ENCODE assay signal across 31 cellular contexts in the genomic region with DNA sequence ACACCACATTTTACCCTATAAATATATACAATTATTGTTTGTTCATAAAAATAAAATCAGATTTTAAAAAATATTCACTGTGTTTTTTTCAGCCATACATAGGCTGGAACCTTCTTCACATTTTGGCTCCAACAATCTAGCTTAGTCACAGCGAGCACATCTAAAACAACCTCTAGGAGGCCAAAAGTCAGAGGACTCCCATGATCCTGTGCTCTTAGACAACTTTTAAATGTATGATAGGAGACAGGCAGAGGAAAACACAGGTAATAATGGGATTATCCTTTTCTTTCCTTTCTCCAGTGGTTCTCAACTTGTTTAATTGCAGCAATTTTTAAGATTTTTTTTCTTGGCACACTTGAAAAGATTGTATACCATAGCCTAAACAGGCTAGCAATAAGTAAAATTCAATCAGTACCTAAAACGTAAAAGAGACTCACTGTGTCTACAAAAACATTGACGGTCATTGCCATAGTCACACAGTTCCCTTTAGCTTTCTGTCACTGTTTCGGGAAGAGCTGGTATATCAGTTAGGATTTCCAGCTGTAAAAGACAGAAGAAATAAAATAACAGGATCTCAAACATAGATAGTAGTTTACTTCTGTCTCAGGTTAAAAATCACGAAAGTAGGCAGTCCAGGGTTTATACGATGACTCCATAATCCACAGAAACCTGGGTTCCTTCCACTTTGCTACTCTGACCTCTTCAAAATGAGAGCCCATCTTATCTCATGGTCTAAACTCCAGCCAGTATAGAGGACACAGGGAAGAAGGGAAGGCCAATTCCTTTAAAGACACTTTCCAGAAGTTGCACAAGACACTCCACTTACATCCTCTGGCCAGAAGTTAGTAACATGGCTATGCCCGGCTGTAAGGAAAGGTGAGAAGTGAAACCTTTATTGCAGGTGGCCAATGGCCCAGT. TPM values are rescaled to one million over a fixed set of nuclear protein-coding genes. Genes with fewer than 3 reads are reported as not detected.
"Had no signal": no experiment of that assay in that cellular context is flagged by ENCODE, and none has a peak within 500 bp of the region (broad histone marks: within the 10 kb centered on the region; RNA-seq: fewer than 3 reads in every experiment).

No MANE protein-coding gene starts in this region.

- H3K9me3 Mint-ChIP-seq: activated CD4-positive, alpha-beta memory T cell treated with anti-CD3 and anti-CD28 coated beads, Interleukin-2, amount 10 ng/mL, durations not matched to agents 7 days and 5 days; activated naive CD4-positive, alpha-beta T cell treated with anti-CD3 and anti-CD28 coated beads for 36 hours; activated T-helper 17 cell treated with anti-CD3 and anti-CD28 coated beads, Interleukin-2, amount 50 U/mL, for 72 hours; T-cell had no signal

- H3K27me3 Mint-ChIP-seq: activated CD4-positive, alpha-beta T cell treated with anti-CD3 and anti-CD28 coated beads for 36 hours; activated T-helper 17 cell treated with anti-CD3 and anti-CD28 coated beads, Interleukin-2, amount 50 U/mL, for 72 hours had no signal

- H3K27ac Mint-ChIP-seq: activated CD4-positive, alpha-beta memory T cell treated with anti-CD3 and anti-CD28 coated beads, Interleukin-2, amount 10 ng/mL, durations not matched to agents 7 days and 5 days; activated CD4-positive, alpha-beta T cell treated with anti-CD3 and anti-CD28 coated beads for 36 hours; activated naive CD4-positive, alpha-beta T cell treated with anti-CD3 and anti-CD28 coated beads for 36 hours; activated naive CD8-positive, alpha-beta T cell; activated T-helper 17 cell treated with anti-CD3 and anti-CD28 coated beads, Interleukin-2, amount 50 U/mL, for 72 hours; T-cell had no signal

- H3K36me3 Mint-ChIP-seq: activated naive CD8-positive, alpha-beta T cell had no signal

- H3K27ac ChIP-seq: brain microvascular endothelial cell, SK-N-MC, VCaP had no signal

- DNase-seq: activated CD4-positive, alpha-beta memory T cell treated with anti-CD3 and anti-CD28 coated beads, Interleukin-2, amount 10 ng/mL, durations not matched to agents 7 days and 5 days; activated CD4-positive, alpha-beta T cell treated with anti-CD3 and anti-CD28 coated beads for 36 hours; activated CD4-positive, alpha-beta T cell treated with anti-CD3 and anti-CD28 coated beads, Interleukin-2, amount 50 U/mL, for 1 hour; activated gamma-delta T cell; activated naive CD4-positive, alpha-beta T cell treated with anti-CD3 and anti-CD28 coated beads for 36 hours; activated T-cell treated with anti-CD3 and anti-CD28 coated beads for 4 hours; activated T-cell treated with anti-CD3 and anti-CD28 coated beads, Interleukin-2, amount 50 U/mL, for 48 hours; brain microvascular endothelial cell; cerebellar nuclear complex; Kasumi-1; KBM-7; NCI-H1092 treated with DMSO at 0.1 percent for 48 hours; NCI-H1417 treated with DMSO at 0.1 percent for 48 hours; NCI-H1694 treated with DMSO at 0.1 percent for 48 hours; NCI-H2081; NCI-H526 treated with DMSO at 0.1 percent for 48 hours; NCI-H82; RPMI8226; T-cell; T-helper 2 cell; T1000 had no signal

- ATAC-seq: activated CD4-positive, alpha-beta T cell treated with anti-CD3 and anti-CD28 coated beads for 36 hours; activated T-helper 17 cell treated with anti-CD3 and anti-CD28 coated beads, Interleukin-2, amount 50 U/mL, for 72 hours; Panc1; Right ventricle myocardium inferior; T-cell had no signal

- H3K27me3 ChIP-seq: brain microvascular endothelial cell had no signal

- H3K4me3 Mint-ChIP-seq: activated CD4-positive, alpha-beta memory T cell treated with anti-CD3 and anti-CD28 coated beads, Interleukin-2, amount 10 ng/mL, durations not matched to agents 7 days and 5 days; activated CD4-positive, alpha-beta T cell treated with anti-CD3 and anti-CD28 coated beads for 36 hours; activated naive CD4-positive, alpha-beta T cell treated with anti-CD3 and anti-CD28 coated beads for 36 hours; activated naive CD8-positive, alpha-beta T cell; activated T-helper 17 cell treated with anti-CD3 and anti-CD28 coated beads, Interleukin-2, amount 50 U/mL, for 72 hours; T-cell had no signal

- H3K4me3 ChIP-seq: SK-N-MC had no signal

- H3K36me3 ChIP-seq: brain microvascular endothelial cell had no signal

- H3K4me1 Mint-ChIP-seq: activated CD4-positive, alpha-beta memory T cell treated with anti-CD3 and anti-CD28 coated beads, Interleukin-2, amount 10 ng/mL, durations not matched to agents 7 days and 5 days; activated CD4-positive, alpha-beta T cell treated with anti-CD3 and anti-CD28 coated beads for 36 hours; activated T-helper 17 cell treated with anti-CD3 and anti-CD28 coated beads, Interleukin-2, amount 50 U/mL, for 72 hours; T-cell had no signal

RNA-seq across cellular contexts. Expression of a gene that starts 39.2 kb away (rescaled TPM):
- total RNA-seq: activated CD4-positive, alpha-beta memory T cell treated with anti-CD3 and anti-CD28 coated beads, Interleukin-2, amount 10 ng/mL, durations not matched to agents 7 days and 5 days; activated CD4-positive, alpha-beta T cell treated with anti-CD3 and anti-CD28 coated beads for 36 hours; activated CD8-positive, alpha-beta memory T cell treated with anti-CD3 and anti-CD28 coated beads for 36 hours; activated naive CD4-positive, alpha-beta T cell treated with anti-CD3 and anti-CD28 coated beads for 36 hours; cardiac septum; NCI-H460; OCI-LY7; Right ventricle myocardium inferior had no signal
